In the genomic region with DNA sequence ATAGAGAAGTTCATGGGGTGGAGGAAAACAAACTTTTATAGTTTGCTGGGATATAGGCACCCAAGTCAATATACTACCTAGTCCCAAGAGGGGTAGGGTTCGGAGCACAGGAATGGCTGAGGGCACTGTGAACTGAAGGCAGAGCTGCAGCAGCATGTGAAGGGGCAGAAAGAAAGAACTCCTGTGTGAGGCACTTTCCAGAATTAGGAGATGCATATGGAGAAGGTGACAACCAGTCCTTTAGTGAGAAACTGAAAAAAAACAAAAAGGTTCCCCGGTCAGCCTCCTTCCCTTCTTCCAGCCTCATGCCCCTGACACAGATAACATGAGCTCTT, we compare ENCODE assay signal across 2 cellular contexts.
TF ChIP-seq lines count a peak whose summit lies in the region.

No MANE protein-coding gene starts in this region.

TF ChIP-seq in GM23338, 12 proteins besides CTCF, POLR2A, EP300 and RAD21 (continued from another document):
- TF ChIP-seq, protein P1, sequence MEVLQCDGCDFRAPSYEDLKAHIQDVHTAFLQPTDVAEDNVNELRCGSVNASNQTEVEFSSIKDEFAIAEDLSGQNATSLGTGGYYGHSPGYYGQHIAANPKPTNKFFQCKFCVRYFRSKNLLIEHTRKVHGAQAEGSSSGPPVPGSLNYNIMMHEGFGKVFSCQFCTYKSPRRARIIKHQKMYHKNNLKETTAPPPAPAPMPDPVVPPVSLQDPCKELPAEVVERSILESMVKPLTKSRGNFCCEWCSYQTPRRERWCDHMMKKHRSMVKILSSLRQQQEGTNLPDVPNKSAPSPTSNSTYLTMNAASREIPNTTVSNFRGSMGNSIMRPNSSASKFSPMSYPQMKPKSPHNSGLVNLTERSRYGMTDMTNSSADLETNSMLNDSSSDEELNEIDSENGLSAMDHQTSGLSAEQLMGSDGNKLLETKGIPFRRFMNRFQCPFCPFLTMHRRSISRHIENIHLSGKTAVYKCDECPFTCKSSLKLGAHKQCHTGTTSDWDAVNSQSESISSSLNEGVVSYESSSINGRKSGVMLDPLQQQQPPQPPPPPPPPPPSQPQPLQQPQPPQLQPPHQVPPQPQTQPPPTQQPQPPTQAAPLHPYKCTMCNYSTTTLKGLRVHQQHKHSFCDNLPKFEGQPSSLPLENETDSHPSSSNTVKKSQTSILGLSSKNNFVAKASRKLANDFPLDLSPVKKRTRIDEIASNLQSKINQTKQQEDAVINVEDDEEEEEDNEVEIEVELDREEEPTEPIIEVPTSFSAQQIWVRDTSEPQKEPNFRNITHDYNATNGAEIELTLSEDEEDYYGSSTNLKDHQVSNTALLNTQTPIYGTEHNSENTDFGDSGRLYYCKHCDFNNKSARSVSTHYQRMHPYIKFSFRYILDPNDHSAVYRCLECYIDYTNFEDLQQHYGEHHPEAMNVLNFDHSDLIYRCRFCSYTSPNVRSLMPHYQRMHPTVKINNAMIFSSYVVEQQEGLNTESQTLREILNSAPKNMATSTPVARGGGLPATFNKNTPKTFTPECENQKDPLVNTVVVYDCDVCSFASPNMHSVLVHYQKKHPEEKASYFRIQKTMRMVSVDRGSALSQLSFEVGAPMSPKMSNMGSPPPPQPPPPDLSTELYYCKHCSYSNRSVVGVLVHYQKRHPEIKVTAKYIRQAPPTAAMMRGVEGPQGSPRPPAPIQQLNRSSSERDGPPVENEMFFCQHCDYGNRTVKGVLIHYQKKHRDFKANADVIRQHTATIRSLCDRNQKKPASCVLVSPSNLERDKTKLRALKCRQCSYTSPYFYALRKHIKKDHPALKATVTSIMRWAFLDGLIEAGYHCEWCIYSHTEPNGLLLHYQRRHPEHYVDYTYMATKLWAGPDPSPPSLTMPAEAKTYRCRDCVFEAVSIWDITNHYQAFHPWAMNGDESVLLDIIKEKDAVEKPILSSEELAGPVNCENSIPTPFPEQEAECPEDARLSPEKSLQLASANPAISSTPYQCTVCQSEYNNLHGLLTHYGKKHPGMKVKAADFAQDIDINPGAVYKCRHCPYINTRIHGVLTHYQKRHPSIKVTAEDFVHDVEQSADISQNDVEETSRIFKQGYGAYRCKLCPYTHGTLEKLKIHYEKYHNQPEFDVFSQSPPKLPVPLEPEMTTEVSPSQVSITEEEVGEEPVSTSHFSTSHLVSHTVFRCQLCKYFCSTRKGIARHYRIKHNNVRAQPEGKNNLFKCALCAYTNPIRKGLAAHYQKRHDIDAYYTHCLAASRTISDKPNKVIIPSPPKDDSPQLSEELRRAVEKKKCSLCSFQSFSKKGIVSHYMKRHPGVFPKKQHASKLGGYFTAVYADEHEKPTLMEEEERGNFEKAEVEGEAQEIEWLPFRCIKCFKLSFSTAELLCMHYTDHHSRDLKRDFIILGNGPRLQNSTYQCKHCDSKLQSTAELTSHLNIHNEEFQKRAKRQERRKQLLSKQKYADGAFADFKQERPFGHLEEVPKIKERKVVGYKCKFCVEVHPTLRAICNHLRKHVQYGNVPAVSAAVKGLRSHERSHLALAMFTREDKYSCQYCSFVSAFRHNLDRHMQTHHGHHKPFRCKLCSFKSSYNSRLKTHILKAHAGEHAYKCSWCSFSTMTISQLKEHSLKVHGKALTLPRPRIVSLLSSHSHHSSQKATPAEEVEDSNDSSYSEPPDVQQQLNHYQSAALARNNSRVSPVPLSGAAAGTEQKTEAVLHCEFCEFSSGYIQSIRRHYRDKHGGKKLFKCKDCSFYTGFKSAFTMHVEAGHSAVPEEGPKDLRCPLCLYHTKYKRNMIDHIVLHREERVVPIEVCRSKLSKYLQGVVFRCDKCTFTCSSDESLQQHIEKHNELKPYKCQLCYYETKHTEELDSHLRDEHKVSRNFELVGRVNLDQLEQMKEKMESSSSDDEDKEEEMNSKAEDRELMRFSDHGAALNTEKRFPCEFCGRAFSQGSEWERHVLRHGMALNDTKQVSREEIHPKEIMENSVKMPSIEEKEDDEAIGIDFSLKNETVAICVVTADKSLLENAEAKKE (CRISPR knock-in tag; IDR thresholded peaks at IDR 0.05): no peak
- TF ChIP-seq ETS1 (IDR thresholded peaks at IDR 0.05): no peak
- TF ChIP-seq EZH2 (IDR thresholded peaks at IDR 0.05; ENCODE audit: low read depth, unreplicated experiment): no peak
- TF ChIP-seq NANOG (IDR thresholded peaks at IDR 0.05; ENCODE audit: borderline replicate concordance): no peak
- no peak for TF ChIP-seq JUNB (IDR thresholded peaks at IDR 0.05; ENCODE audit: unreplicated experiment)
- no peak for TF ChIP-seq EZH2phosphoT487 (IDR thresholded peaks at IDR 0.05; ENCODE audit: unreplicated experiment)
- no peak for TF ChIP-seq CREB1 (CRISPR knock-in tag; IDR thresholded peaks at IDR 0.05; ENCODE audit: low read depth)
- no peak for TF ChIP-seq ZNF114 (CRISPR knock-in tag; IDR thresholded peaks at IDR 0.05)
- TF ChIP-seq, protein P2, sequence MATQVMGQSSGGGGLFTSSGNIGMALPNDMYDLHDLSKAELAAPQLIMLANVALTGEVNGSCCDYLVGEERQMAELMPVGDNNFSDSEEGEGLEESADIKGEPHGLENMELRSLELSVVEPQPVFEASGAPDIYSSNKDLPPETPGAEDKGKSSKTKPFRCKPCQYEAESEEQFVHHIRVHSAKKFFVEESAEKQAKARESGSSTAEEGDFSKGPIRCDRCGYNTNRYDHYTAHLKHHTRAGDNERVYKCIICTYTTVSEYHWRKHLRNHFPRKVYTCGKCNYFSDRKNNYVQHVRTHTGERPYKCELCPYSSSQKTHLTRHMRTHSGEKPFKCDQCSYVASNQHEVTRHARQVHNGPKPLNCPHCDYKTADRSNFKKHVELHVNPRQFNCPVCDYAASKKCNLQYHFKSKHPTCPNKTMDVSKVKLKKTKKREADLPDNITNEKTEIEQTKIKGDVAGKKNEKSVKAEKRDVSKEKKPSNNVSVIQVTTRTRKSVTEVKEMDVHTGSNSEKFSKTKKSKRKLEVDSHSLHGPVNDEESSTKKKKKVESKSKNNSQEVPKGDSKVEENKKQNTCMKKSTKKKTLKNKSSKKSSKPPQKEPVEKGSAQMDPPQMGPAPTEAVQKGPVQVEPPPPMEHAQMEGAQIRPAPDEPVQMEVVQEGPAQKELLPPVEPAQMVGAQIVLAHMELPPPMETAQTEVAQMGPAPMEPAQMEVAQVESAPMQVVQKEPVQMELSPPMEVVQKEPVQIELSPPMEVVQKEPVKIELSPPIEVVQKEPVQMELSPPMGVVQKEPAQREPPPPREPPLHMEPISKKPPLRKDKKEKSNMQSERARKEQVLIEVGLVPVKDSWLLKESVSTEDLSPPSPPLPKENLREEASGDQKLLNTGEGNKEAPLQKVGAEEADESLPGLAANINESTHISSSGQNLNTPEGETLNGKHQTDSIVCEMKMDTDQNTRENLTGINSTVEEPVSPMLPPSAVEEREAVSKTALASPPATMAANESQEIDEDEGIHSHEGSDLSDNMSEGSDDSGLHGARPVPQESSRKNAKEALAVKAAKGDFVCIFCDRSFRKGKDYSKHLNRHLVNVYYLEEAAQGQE (IDR thresholded peaks at IDR 0.05; ENCODE audit: unreplicated experiment): no peak
TF ChIP-seq in GM23338: peak in this region for 0.

TF ChIP-seq in WTC11, 78 proteins besides CTCF, POLR2A, EP300 and RAD21 (continued from another document):
- TF ChIP-seq, protein P3, sequence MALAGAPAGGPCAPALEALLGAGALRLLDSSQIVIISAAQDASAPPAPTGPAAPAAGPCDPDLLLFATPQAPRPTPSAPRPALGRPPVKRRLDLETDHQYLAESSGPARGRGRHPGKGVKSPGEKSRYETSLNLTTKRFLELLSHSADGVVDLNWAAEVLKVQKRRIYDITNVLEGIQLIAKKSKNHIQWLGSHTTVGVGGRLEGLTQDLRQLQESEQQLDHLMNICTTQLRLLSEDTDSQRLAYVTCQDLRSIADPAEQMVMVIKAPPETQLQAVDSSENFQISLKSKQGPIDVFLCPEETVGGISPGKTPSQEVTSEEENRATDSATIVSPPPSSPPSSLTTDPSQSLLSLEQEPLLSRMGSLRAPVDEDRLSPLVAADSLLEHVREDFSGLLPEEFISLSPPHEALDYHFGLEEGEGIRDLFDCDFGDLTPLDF (CRISPR knock-in tag; IDR thresholded peaks at IDR 0.05): no peak
- no peak for TF ChIP-seq JUN (CRISPR knock-in tag; IDR thresholded peaks at IDR 0.05)
- no peak for TF ChIP-seq ATF1 (CRISPR knock-in tag; IDR thresholded peaks at IDR 0.05)
- TF ChIP-seq, protein P4, sequence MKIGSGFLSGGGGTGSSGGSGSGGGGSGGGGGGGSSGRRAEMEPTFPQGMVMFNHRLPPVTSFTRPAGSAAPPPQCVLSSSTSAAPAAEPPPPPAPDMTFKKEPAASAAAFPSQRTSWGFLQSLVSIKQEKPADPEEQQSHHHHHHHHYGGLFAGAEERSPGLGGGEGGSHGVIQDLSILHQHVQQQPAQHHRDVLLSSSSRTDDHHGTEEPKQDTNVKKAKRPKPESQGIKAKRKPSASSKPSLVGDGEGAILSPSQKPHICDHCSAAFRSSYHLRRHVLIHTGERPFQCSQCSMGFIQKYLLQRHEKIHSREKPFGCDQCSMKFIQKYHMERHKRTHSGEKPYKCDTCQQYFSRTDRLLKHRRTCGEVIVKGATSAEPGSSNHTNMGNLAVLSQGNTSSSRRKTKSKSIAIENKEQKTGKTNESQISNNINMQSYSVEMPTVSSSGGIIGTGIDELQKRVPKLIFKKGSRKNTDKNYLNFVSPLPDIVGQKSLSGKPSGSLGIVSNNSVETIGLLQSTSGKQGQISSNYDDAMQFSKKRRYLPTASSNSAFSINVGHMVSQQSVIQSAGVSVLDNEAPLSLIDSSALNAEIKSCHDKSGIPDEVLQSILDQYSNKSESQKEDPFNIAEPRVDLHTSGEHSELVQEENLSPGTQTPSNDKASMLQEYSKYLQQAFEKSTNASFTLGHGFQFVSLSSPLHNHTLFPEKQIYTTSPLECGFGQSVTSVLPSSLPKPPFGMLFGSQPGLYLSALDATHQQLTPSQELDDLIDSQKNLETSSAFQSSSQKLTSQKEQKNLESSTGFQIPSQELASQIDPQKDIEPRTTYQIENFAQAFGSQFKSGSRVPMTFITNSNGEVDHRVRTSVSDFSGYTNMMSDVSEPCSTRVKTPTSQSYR (CRISPR knock-in tag; IDR thresholded peaks at IDR 0.05): no peak
- no peak for TF ChIP-seq ZNF425 (CRISPR knock-in tag; conservative IDR thresholded peaks at IDR 0.05)
- no peak for TF ChIP-seq ZBTB21 (CRISPR knock-in tag; IDR thresholded peaks at IDR 0.05; ENCODE audit: borderline replicate concordance)
- TF ChIP-seq, protein P5, sequence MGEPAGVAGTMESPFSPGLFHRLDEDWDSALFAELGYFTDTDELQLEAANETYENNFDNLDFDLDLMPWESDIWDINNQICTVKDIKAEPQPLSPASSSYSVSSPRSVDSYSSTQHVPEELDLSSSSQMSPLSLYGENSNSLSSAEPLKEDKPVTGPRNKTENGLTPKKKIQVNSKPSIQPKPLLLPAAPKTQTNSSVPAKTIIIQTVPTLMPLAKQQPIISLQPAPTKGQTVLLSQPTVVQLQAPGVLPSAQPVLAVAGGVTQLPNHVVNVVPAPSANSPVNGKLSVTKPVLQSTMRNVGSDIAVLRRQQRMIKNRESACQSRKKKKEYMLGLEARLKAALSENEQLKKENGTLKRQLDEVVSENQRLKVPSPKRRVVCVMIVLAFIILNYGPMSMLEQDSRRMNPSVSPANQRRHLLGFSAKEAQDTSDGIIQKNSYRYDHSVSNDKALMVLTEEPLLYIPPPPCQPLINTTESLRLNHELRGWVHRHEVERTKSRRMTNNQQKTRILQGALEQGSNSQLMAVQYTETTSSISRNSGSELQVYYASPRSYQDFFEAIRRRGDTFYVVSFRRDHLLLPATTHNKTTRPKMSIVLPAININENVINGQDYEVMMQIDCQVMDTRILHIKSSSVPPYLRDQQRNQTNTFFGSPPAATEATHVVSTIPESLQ (CRISPR knock-in tag; IDR thresholded peaks at IDR 0.05): no peak
- TF ChIP-seq SOX15 (CRISPR knock-in tag; IDR thresholded peaks at IDR 0.05): no peak
- TF ChIP-seq FOXK1 (CRISPR knock-in tag; IDR thresholded peaks at IDR 0.05): no peak
- no peak for TF ChIP-seq MYBL2 (CRISPR knock-in tag; IDR thresholded peaks at IDR 0.05)
